8 cellular contexts compared by ENCODE assay signal in the genomic region with DNA sequence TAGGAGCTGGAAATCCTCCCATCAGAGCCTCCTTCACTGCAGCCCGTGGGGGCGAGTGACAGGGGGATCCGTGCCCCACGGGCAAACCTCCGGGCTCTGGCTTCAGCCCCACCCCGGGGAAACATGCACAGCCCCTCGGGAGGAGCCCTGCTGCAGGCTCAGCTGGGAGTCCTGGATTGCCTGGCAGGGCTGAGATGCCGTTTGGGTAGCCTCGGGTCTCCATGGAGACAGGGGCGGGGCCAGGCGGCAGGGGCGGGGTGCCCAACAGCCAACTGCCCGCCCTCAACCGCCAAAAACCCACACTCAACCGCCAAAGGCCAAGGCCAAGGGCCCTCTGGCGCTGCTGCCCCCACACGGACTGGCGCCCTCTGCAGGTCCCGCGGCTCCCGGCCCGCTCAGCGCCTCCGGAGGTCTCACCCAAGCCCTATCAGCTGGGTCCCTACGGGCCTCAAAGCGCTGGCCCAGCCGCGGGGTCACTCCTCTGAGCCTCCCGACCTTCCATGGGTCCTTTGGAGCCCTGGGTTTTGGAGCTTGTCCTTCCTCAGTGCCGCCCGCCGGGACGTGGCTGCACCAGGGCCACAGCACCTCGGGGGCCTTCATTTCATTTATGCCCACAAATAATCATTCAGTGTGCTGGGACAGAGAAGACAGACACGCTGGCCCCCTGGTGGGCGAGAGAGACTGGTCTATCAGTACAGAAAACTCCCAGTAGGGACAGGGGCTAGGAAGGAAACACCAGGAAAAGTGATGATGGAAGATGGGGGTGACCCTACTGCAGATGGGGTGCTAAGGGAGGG. TPM values are rescaled to one million over a fixed set of nuclear protein-coding genes. Genes with fewer than 3 reads are reported as not detected.
DNase-seq lines count a peak whose midpoint lies in the region; ATAC-seq and TF ChIP-seq lines count a peak whose summit lies in the region.

No MANE protein-coding gene starts in this region.

- H3K27ac ChIP-seq in liver (ENCODE audit: low read depth in 1 of 2, low read length in 2 of 2), result no peak overlapping the region

- H3K4me3 ChIP-seq in liver (ENCODE audit: low read depth in 1 of 3, low read length in 3 of 3), result peak overlapping the region in 2 of 3 donors; percentile 45 to 55

- ATAC-seq in GM18502 (IDR thresholded peaks at IDR 0.05; ENCODE audit: poor library complexity, unreplicated experiment), result peak; percentile 77
- peak; percentile 57 for ATAC-seq in HG03095 (IDR thresholded peaks at IDR 0.05; ENCODE audit: unreplicated experiment)

- peak; percentile 67 to 76 for TF ChIP-seq RAD21 in liver (IDR thresholded peaks at IDR 0.05)

- H3K4me1 ChIP-seq in liver (ENCODE audit: control insufficient read depth in 4 of 4, insufficient read depth in 4 of 4, low read length in 3 of 4), result peaks cover 2 to 12% (median 6%) of the 10 kb centered on the region in 4 donors

- no peaks in the 10 kb centered on the region for H3K9me3 ChIP-seq in liver (ENCODE audit: control insufficient read depth in 4 of 4, low read length in 3 of 4)

- TF ChIP-seq CTCF in liver (IDR thresholded peaks at IDR 0.05; ENCODE audit: low read depth, low read length, missing input control), result peak; percentile 48

- no peaks in the 10 kb centered on the region for H3K36me3 ChIP-seq in liver (ENCODE audit: control insufficient read depth in 4 of 4, insufficient read depth in 3 of 4, low read depth in 1 of 4, low read length in 3 of 4)

- no peak overlapping the region for H3K9ac ChIP-seq in liver (ENCODE audit: low read depth in 1 of 2, low read length in 2 of 2)

- H3K27me3 ChIP-seq in liver (ENCODE audit: control insufficient read depth in 4 of 4, insufficient read depth in 4 of 4, low read length in 3 of 4), result no peaks in the 10 kb centered on the region

- DNase-seq in NCI-H526 (lab: John Stamatoyannopoulos, UW), result peak; percentile 89 to 96
- DNase-seq in activated CD4-positive, alpha-beta T cell treated with anti-CD3 and anti-CD28 coated beads, Interleukin-2, amount 50 U/mL, for 4 hours, result peak; percentile 74 to 77
- peak; percentile 44 to 84 for DNase-seq in dermis microvascular lymphatic vessel endothelial cell (ENCODE audit: low read depth in 2 of 2)
- peak; percentile 80 for DNase-seq in stimulated activated CD4-positive, alpha-beta T cell treated with anti-CD3 and anti-CD28 coated beads, Interleukin-4, amount 100 ng/mL, for 1 hour
- DNase-seq in DMS79 (lab: John Stamatoyannopoulos, UW), result no peak

- WGBS in liver, result 9% methylated on average over 36 of the region's 36 CpGs

TF ChIP-seq in liver, 16 proteins besides CTCF, POLR2A, EP300 and RAD21:
- TF ChIP-seq HNF4A (conservative IDR thresholded peaks at IDR 0.05) (peak; percentile 64 to 80), SP1 (IDR thresholded peaks at IDR 0.05) (peak; percentile 51), RXRA (IDR thresholded peaks at IDR 0.05) (peak; percentile 30 to 33), HNF4G (IDR thresholded peaks at IDR 0.05) (peak; percentile 44), NR2F2 (IDR thresholded peaks at IDR 0.05) (peak; percentile 62), FOXA2 (IDR thresholded peaks at IDR 0.05) (no peak), GABPA (IDR thresholded peaks at IDR 0.05 in 1 of 2, conservative IDR thresholded peaks at IDR 0.05 in 1 of 2) (no peak)
- TF ChIP-seq, protein P1, sequence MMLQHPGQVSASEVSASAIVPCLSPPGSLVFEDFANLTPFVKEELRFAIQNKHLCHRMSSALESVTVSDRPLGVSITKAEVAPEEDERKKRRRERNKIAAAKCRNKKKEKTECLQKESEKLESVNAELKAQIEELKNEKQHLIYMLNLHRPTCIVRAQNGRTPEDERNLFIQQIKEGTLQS (IDR thresholded peaks at IDR 0.05), result no peak
- TF ChIP-seq, protein P2, sequence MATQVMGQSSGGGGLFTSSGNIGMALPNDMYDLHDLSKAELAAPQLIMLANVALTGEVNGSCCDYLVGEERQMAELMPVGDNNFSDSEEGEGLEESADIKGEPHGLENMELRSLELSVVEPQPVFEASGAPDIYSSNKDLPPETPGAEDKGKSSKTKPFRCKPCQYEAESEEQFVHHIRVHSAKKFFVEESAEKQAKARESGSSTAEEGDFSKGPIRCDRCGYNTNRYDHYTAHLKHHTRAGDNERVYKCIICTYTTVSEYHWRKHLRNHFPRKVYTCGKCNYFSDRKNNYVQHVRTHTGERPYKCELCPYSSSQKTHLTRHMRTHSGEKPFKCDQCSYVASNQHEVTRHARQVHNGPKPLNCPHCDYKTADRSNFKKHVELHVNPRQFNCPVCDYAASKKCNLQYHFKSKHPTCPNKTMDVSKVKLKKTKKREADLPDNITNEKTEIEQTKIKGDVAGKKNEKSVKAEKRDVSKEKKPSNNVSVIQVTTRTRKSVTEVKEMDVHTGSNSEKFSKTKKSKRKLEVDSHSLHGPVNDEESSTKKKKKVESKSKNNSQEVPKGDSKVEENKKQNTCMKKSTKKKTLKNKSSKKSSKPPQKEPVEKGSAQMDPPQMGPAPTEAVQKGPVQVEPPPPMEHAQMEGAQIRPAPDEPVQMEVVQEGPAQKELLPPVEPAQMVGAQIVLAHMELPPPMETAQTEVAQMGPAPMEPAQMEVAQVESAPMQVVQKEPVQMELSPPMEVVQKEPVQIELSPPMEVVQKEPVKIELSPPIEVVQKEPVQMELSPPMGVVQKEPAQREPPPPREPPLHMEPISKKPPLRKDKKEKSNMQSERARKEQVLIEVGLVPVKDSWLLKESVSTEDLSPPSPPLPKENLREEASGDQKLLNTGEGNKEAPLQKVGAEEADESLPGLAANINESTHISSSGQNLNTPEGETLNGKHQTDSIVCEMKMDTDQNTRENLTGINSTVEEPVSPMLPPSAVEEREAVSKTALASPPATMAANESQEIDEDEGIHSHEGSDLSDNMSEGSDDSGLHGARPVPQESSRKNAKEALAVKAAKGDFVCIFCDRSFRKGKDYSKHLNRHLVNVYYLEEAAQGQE (IDR thresholded peaks at IDR 0.05), result no peak

RNA-seq across cellular contexts. Expression of gene ACAD9, which starts 33.5 kb away (rescaled TPM):
- total RNA-seq in dermis microvascular lymphatic vessel endothelial cell (32.2 and 32.7 TPM in 2 replicates), liver (10 to 100 TPM; 29.0 to 35.8 TPM)
- 10 to 100 TPM; 18.3 to 25.3 TPM for polyA plus RNA-seq in liver
